Comparison of ENCODE assay signal across 1 cellular context in genomic region chr5:34914671-34915138, GRCh38.
TF ChIP-seq lines count a peak whose summit lies in the region.

No MANE protein-coding gene starts in this region.

TF ChIP-seq in GM23338, 12 proteins besides CTCF, POLR2A, EP300 and RAD21 (continued from another document):
- no peak for TF ChIP-seq JUNB (IDR thresholded peaks at IDR 0.05; ENCODE audit: unreplicated experiment)
- no peak for TF ChIP-seq EZH2phosphoT487 (IDR thresholded peaks at IDR 0.05; ENCODE audit: unreplicated experiment)
- TF ChIP-seq EZH2 (IDR thresholded peaks at IDR 0.05; ENCODE audit: low read depth, unreplicated experiment): no peak
- TF ChIP-seq POLR2AphosphoS5 (IDR thresholded peaks at IDR 0.05; ENCODE audit: low read depth): no peak
- no peak for TF ChIP-seq ZNF331 (CRISPR knock-in tag; IDR thresholded peaks at IDR 0.05; ENCODE audit: low read depth)
- TF ChIP-seq ETS1 (IDR thresholded peaks at IDR 0.05): no peak
- no peak for TF ChIP-seq STAT1 (IDR thresholded peaks at IDR 0.05; ENCODE audit: unreplicated experiment)
- TF ChIP-seq NANOG (IDR thresholded peaks at IDR 0.05; ENCODE audit: borderline replicate concordance): no peak
